In the genomic region with DNA sequence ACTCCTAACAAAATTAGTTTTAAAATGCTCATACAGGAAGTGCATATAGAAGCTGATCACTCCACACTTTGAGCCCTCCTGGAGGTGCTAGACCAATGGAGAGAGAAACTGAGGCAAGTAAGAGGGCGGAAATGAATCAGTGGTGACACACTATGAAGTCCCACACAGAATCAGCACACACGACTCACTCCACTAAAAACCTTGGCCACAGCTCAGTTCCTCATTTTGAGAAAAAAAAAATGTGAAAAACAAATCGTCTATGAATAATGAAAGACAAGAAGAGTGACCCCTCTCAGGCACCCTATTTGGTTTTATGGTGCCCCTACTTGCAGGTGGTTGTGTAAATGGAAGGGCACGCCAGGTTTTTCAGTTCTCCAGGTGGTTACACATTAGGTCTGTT, we compare ENCODE assay signal across 14 cellular contexts.
"Had no signal": no experiment of that assay in that cellular context is flagged by ENCODE, and none has a peak within 500 bp of the region (broad histone marks: within the 10 kb centered on the region; RNA-seq: fewer than 3 reads in every experiment).

No MANE protein-coding gene starts in this region.

- ATAC-seq: activated CD8-positive, alpha-beta T cell treated with anti-CD3 and anti-CD28 coated beads for 36 hours; activated T-cell treated with anti-CD3 and anti-CD28 coated beads, Interleukin-2, amount 50 U/mL, for 72 hours; esophagus mucosa; lower lobe of right lung had no signal

- H3K4me1 Mint-ChIP-seq: activated naive CD8-positive, alpha-beta T cell treated with anti-CD3 and anti-CD28 coated beads, Interleukin-2, amount 10 ng/mL, durations not matched to agents 7 days and 5 days had no signal

- H3K27ac ChIP-seq: breast epithelium, lower lobe of right lung, skin epidermis, thyroid gland, vagina had no signal

- H3K4me3 ChIP-seq: breast epithelium, lower lobe of right lung, skin epidermis, thyroid gland, vagina had no signal

- DNase-seq: activated CD8-positive, alpha-beta memory T cell treated with anti-CD3 and anti-CD28 coated beads, Interleukin-2, amount 50 U/mL, for 4 hours; activated CD8-positive, alpha-beta T cell treated with anti-CD3 and anti-CD28 coated beads for 36 hours; activated gamma-delta T cell treated with Interleukin-2 at 50 U/mL for 16 hours; activated naive CD8-positive, alpha-beta T cell treated with anti-CD3 and anti-CD28 coated beads, Interleukin-2, amount 10 ng/mL, durations not matched to agents 7 days and 5 days; activated T-cell treated with anti-CD3 and anti-CD28 coated beads, Interleukin-2, amount 50 U/mL, for 72 hours; anterior cingulate cortex; hippocampal formation; lower lobe of right lung; midbrain; thyroid gland had no signal

- H3K36me3 ChIP-seq: breast epithelium, lower lobe of right lung, thyroid gland, vagina had no signal

- H3K4me1 ChIP-seq: breast epithelium, lower lobe of right lung, thyroid gland, vagina had no signal

- H3K4me3 Mint-ChIP-seq: activated CD8-positive, alpha-beta T cell treated with anti-CD3 and anti-CD28 coated beads for 36 hours; activated naive CD8-positive, alpha-beta T cell treated with anti-CD3 and anti-CD28 coated beads, Interleukin-2, amount 10 ng/mL, durations not matched to agents 7 days and 5 days; activated T-cell treated with anti-CD3 and anti-CD28 coated beads, Interleukin-2, amount 50 U/mL, for 72 hours had no signal

- H3K9me3 Mint-ChIP-seq: activated naive CD8-positive, alpha-beta T cell treated with anti-CD3 and anti-CD28 coated beads, Interleukin-2, amount 10 ng/mL, durations not matched to agents 7 days and 5 days had no signal

- H3K27me3 Mint-ChIP-seq: activated CD8-positive, alpha-beta T cell treated with anti-CD3 and anti-CD28 coated beads for 36 hours; activated naive CD8-positive, alpha-beta T cell treated with anti-CD3 and anti-CD28 coated beads, Interleukin-2, amount 10 ng/mL, durations not matched to agents 7 days and 5 days had no signal

- H3K9me3 ChIP-seq: breast epithelium, lower lobe of right lung, thyroid gland, vagina had no signal

- H3K27ac Mint-ChIP-seq: activated CD8-positive, alpha-beta T cell treated with anti-CD3 and anti-CD28 coated beads for 36 hours; activated naive CD8-positive, alpha-beta T cell treated with anti-CD3 and anti-CD28 coated beads, Interleukin-2, amount 10 ng/mL, durations not matched to agents 7 days and 5 days; activated T-cell treated with anti-CD3 and anti-CD28 coated beads, Interleukin-2, amount 50 U/mL, for 72 hours had no signal

- H3K36me3 Mint-ChIP-seq: activated naive CD8-positive, alpha-beta T cell treated with anti-CD3 and anti-CD28 coated beads, Interleukin-2, amount 10 ng/mL, durations not matched to agents 7 days and 5 days had no signal

- H3K27me3 ChIP-seq: breast epithelium, thyroid gland, vagina had no signal
